Comparison of ENCODE assay signal across 9 cellular contexts in the genomic region with DNA sequence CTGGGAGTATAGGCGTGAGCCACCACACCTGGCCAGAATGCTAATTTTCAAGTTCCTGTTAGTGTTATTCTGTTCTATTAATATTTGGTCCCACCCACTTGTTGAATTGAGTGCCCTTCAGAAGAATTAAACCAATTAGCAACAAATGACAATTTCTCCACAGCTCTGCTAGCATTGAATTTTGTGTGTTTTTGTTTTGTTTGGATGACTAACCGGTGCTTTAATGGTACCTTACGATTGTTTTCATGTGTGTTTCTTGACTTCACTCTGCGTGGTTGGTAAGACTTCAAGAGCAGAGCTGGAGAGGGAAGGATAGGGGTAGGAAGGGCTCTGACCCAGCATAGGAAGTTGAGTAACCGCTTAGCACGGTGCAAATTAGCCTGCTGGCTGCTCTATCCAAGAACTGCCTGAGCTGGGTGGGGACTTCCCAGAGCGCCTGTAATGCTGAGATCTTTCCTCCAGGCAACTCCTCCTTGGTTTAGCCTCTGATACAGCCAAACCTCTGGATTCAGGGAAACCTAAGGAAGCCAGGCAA. TPM values are rescaled to one million over a fixed set of nuclear protein-coding genes. Genes with fewer than 3 reads are reported as not detected.
A peak's percentile ranks its signal among the peaks of the same experiment; 100 is the strongest.
DNase-seq lines count a peak whose midpoint lies in the region; ATAC-seq, FAIRE-seq and TF ChIP-seq lines count a peak whose summit lies in the region.
"Had no signal": no experiment of that assay in that cellular context is flagged by ENCODE, and none has a peak within 500 bp of the region (broad histone marks: within the 10 kb centered on the region; RNA-seq: fewer than 3 reads in every experiment).

No MANE protein-coding gene starts in this region.

- no peaks in the 10 kb centered on the region for H3K27me3 Mint-ChIP-seq in activated CD4-positive, alpha-beta T cell treated with anti-CD3 and anti-CD28 coated beads for 36 hours

- no peak for TF ChIP-seq CTCF in astrocyte of the spinal cord (IDR thresholded peaks at IDR 0.05; ENCODE audit: low read depth, low read length)
- TF ChIP-seq CTCF in spleen (IDR thresholded peaks at IDR 0.05 in 8 of 11, conservative IDR thresholded peaks at IDR 0.05 in 3 of 11): peak in 4 of 11 experiments; percentile 10 to 39 (median 27)

- H3K4me3 ChIP-seq in SJSA1 (no peak overlapping the region), astrocyte of the spinal cord (ENCODE audit: low read depth, low read length) (no peak overlapping the region), iPS-20b (ENCODE audit: low read length) (no peak overlapping the region), spleen (peak overlapping the region in 7 of 8 donors; percentile 18 to 59 (median 35))

- peaks cover 32% of the 10 kb centered on the region for H3K4me1 ChIP-seq in SJSA1 (replicated peaks)
- H3K4me1 ChIP-seq in iPS-20b (ENCODE audit: insufficient read depth, low read length): peaks cover 5% of the 10 kb centered on the region; the same call in 1 of the 2 replicates
- H3K4me1 ChIP-seq in spleen: peaks cover 55 to 91% (median 89%) of the 10 kb centered on the region in 6 donors

- FAIRE-seq in GM19239 (lab: Jason Lieb, UNC): no peak
- FAIRE-seq: G401.6 had no signal

- intact Hi-C loops in activated CD4-positive, alpha-beta T cell treated with anti-CD3 and anti-CD28 coated beads for 36 hours (cut with DNase I, micrococcal nuclease): no loop called here
- intact Hi-C loops in spleen (cut with DNase I; ENCODE audit: low total_unique reads): no loop called here

- H3K27ac Mint-ChIP-seq in activated CD4-positive, alpha-beta T cell treated with anti-CD3 and anti-CD28 coated beads for 36 hours: peak overlapping the region; percentile 96

- peak; percentile 25 for ATAC-seq in activated CD4-positive, alpha-beta T cell treated with anti-CD3 and anti-CD28 coated beads for 36 hours
- ATAC-seq in HG02885 (IDR thresholded peaks at IDR 0.05; ENCODE audit: poor library complexity, unreplicated experiment): no peak

- H3K9ac ChIP-seq in iPS-20b (ENCODE audit: low read depth, low read length): peak overlapping the region; percentile 21; the same call in 1 of the 2 replicates

- H3K27me3 ChIP-seq in SJSA1 (replicated peaks) (no peaks in the 10 kb centered on the region), iPS-20b (ENCODE audit: insufficient read depth, low read length) (no peaks in the 10 kb centered on the region), spleen (replicated peaks in 1 of 7) (no peaks in the 10 kb centered on the region)

- H3K9me3 ChIP-seq in SJSA1 (replicated peaks): no peaks in the 10 kb centered on the region
- no peaks in the 10 kb centered on the region for H3K9me3 ChIP-seq in iPS-20b (ENCODE audit: insufficient read depth, low read depth, low read length)
- no peaks in the 10 kb centered on the region for H3K9me3 ChIP-seq in spleen

- peak; percentile 74 for DNase-seq in activated CD4-positive, alpha-beta T cell treated with anti-CD3 and anti-CD28 coated beads for 36 hours
- DNase-seq in activated CD4-positive, alpha-beta T cell treated with anti-CD3 and anti-CD28 coated beads for 1 hour: no peak
- peak; percentile 39 to 65 for DNase-seq in SJSA1 (ENCODE audit: low read depth in 1 of 2, low spot score in 2 of 2)
- DNase-seq in astrocyte of the spinal cord (ENCODE audit: low read depth, low spot score): peak; percentile 87
- DNase-seq in spleen: peak; percentile 83
- no peak for DNase-seq in GM19239 (ENCODE audit: insufficient read length, low spot score)

- in situ Hi-C loops in astrocyte of the spinal cord (cut with HindIII; ENCODE audit: low sequenced_read_pairs): no loop called here

- H3K9me3 Mint-ChIP-seq in activated CD4-positive, alpha-beta T cell treated with anti-CD3 and anti-CD28 coated beads for 36 hours (ENCODE audit: low read depth): no peaks in the 10 kb centered on the region

- WGBS in spleen, 5 donors: 4 to 11% (median 7%) methylated on average over 7 of the region's 7 CpGs

- H3K4me1 Mint-ChIP-seq in activated CD4-positive, alpha-beta T cell treated with anti-CD3 and anti-CD28 coated beads for 36 hours: peaks cover 57% of the 10 kb centered on the region

- CTCF ChIA-PET in activated CD4-positive, alpha-beta T cell treated with anti-CD3 and anti-CD28 coated beads for 36 hours (lab: Charles Lee): interaction anchor here (0.6 to 1.0 kb wide), 3 partner anchors 26 to 722 kb away, joined by 3 to 4 read pairs (median 4); a partner anchor contains a TSS

- H3K27ac ChIP-seq in SJSA1 (no peak overlapping the region), iPS-20b (ENCODE audit: low read length) (no peak overlapping the region), spleen (peak overlapping the region; percentile 88 to 99 (median 94))

- POLR2A ChIA-PET in activated CD4-positive, alpha-beta T cell treated with anti-CD3 and anti-CD28 coated beads for 36 hours (lab: Charles Lee): interaction anchor here (1.0 to 1.5 kb wide), 2 partner anchors 13 to 30 kb away, joined by 3 to 5 read pairs; a partner anchor contains a TSS

- H3K4me3 Mint-ChIP-seq in activated CD4-positive, alpha-beta T cell treated with anti-CD3 and anti-CD28 coated beads for 36 hours: peak overlapping the region; percentile 78

- H3K36me3 ChIP-seq in SJSA1 (peaks cover 57% of the 10 kb centered on the region), iPS-20b (ENCODE audit: insufficient read depth, low read depth, low read length) (peaks cover 14% of the 10 kb centered on the region), spleen (peaks cover 0 to 63% (median 19%) of the 10 kb centered on the region in 6 donors)

- peak in 1 of 3 donors; percentile 10 for TF ChIP-seq POLR2A in spleen (IDR thresholded peaks at IDR 0.05)

- peaks cover 50% of the 10 kb centered on the region for H3K36me3 Mint-ChIP-seq in activated CD4-positive, alpha-beta T cell treated with anti-CD3 and anti-CD28 coated beads for 36 hours (ENCODE audit: low read depth)

RNA-seq across cellular contexts. Expression of a gene that starts 4.6 kb away (rescaled TPM):
- total RNA-seq in activated CD4-positive, alpha-beta T cell treated with anti-CD3 and anti-CD28 coated beads for 36 hours: 100 to 1,000 TPM; 318 to 326 TPM
- 231 and 362 TPM in 2 replicates for total RNA-seq in SJSA1 (2014; rRNA removed; shearing (Covaris generic))
- 100 to 1,000 TPM; 302 to 758 (median 363) TPM for total RNA-seq in spleen
- polyA plus RNA-seq in spleen: 100 to 1,000 TPM; 348 to 537 (median 472) TPM

RNA-seq across cellular contexts. Expression of a gene that starts 29.3 kb away (rescaled TPM):
- 100 to 1,000 TPM; 171 TPM for total RNA-seq in activated CD4-positive, alpha-beta T cell treated with anti-CD3 and anti-CD28 coated beads for 36 hours
- 150 and 155 TPM in 2 replicates for total RNA-seq in SJSA1 (2014; rRNA removed; shearing (Covaris generic))
- 10 to 100 TPM; 28.1 to 57.2 (median 52.8) TPM for total RNA-seq in spleen
- 100 to 1,000 TPM in 2 of 3 donors, 10 to 100 TPM in 1; 83.4 to 117 (median 108) TPM for polyA plus RNA-seq in spleen

RNA-seq across cellular contexts. Expression of a gene that starts 29.7 kb away (rescaled TPM):
- 100 to 1,000 TPM; 140 to 190 TPM for total RNA-seq in activated CD4-positive, alpha-beta T cell treated with anti-CD3 and anti-CD28 coated beads for 36 hours
- 109 and 152 TPM in 2 replicates for total RNA-seq in SJSA1 (2014; rRNA removed; shearing (Covaris generic))
- 10 to 100 TPM; 48.4 to 72.7 (median 65.7) TPM for total RNA-seq in spleen
- polyA plus RNA-seq in spleen: 100 to 1,000 TPM in 2 of 3 donors, 10 to 100 TPM in 1; 98.7 to 124 (median 112) TPM

RNA-seq across cellular contexts. Expression of a gene that starts 53.4 kb away (rescaled TPM):
- 10 to 100 TPM; 52.3 to 65.6 TPM for total RNA-seq in activated CD4-positive, alpha-beta T cell treated with anti-CD3 and anti-CD28 coated beads for 36 hours
- total RNA-seq in SJSA1 (2014; rRNA removed; shearing (Covaris generic)): 186 and 242 TPM in 2 replicates
- 100 to 1,000 TPM in 2 of 7 donors, 10 to 100 TPM in 5; 64.5 to 105 (median 91.6) TPM for total RNA-seq in spleen
- polyA plus RNA-seq in spleen: 100 to 1,000 TPM in 1 of 3 donors, 10 to 100 TPM in 2; 65.5 to 124 (median 71.7) TPM

RNA-seq across cellular contexts. Expression of a gene that starts 59.5 kb away (rescaled TPM):
- 1 to 10 TPM; 4.7 to 7.7 TPM for total RNA-seq in activated CD4-positive, alpha-beta T cell treated with anti-CD3 and anti-CD28 coated beads for 36 hours
- total RNA-seq in SJSA1 (2014; rRNA removed; shearing (Covaris generic)): 2.2 and 7.3 TPM in 2 replicates
- total RNA-seq in spleen: 10 to 100 TPM in 1 of 7 donors, 1 to 10 TPM in 6; 4.0 to 17.5 (median 7.5) TPM
- 1 to 10 TPM; 2.1 to 4.4 (median 3.2) TPM for polyA plus RNA-seq in spleen

Comparison
In these comparisons a context has a peak if more than half of its experiments do, and no peak if none do; other contexts are left out.
1. DNase-seq: peak in activated CD4-positive, alpha-beta T cell treated with anti-CD3 and anti-CD28 coated beads for 36 hours (single experiment), SJSA1 (2 of 2), astrocyte of the spinal cord (single experiment) and spleen (single experiment); none in activated CD4-positive, alpha-beta T cell treated with anti-CD3 and anti-CD28 coated beads for 1 hour (single experiment) and GM19239 (single experiment).
2. H3K27ac ChIP-seq: peak in spleen (8 of 8); none in SJSA1 (single experiment) and iPS-20b (single experiment).
3. H3K4me3 ChIP-seq: peak in spleen (7 of 8); none in SJSA1 (single experiment), astrocyte of the spinal cord (single experiment) and iPS-20b (single experiment).